Comparison of ENCODE assay signal across 18 cellular contexts in the genomic region with DNA sequence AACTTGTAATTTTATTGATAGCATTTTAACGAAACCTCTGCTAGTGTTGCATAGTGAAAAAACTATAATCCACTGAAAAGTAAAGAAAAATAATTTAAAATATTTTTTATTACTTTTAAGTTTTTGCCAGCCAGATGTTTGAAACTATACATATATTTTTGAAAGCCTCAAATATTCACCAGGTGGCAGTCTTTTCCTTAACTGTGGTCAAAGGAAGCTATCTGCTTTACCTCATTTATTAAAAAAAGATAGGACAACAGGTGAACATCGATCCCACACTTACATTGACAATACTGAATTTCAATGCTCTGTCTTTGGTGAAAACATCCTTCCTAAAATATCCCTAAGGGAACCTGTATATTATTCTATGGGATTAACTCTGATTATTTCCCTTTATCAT.
A peak's percentile ranks its signal among the peaks of the same experiment; 100 is the strongest.
DNase-seq lines count a peak whose midpoint lies in the region; ATAC-seq, FAIRE-seq and TF ChIP-seq lines count a peak whose summit lies in the region.
"Had no signal": no experiment of that assay in that cellular context is flagged by ENCODE, and none has a peak within 500 bp of the region (broad histone marks: within the 10 kb centered on the region; RNA-seq: fewer than 3 reads in every experiment).

No MANE protein-coding gene starts in this region.

- peak; percentile 46 for FAIRE-seq in RCC 7860 (lab: Jason Lieb, UNC)

- no peak overlapping the region for H3K27ac ChIP-seq in 22Rv1
- H3K27ac ChIP-seq: BLaER1 treated with 17β-estradiol and CSF1 and Interleukin-3, amounts not matched to agents 10 nM and 100 nM had no signal

- H3K4me3 ChIP-seq in fibroblast of pulmonary artery (replicated peaks; ENCODE audit: low read depth, low read length) = no peak overlapping the region
- H3K4me3 ChIP-seq: BLaER1 treated with 17β-estradiol and CSF1 and Interleukin-3, amounts not matched to agents 10 nM and 100 nM had no signal

- no peak overlapping the region for H3K4me3 Mint-ChIP-seq in T-helper 2 cell treated with Interferon-gamma antibody and Interleukin-4, amounts not matched to agents 5 μg/mL and 100 μg/mL, for 36 hours
- H3K4me3 Mint-ChIP-seq: activated CD8-positive, alpha-beta T cell treated with anti-CD3 and anti-CD28 coated beads for 36 hours had no signal

- TF ChIP-seq CTCF in 22Rv1 (IDR thresholded peaks at IDR 0.05) (peak; percentile 46), fibroblast of pulmonary artery (IDR thresholded peaks at IDR 0.05; ENCODE audit: low read length, missing control alignments) (peak; percentile 31)

- H3K27me3 Mint-ChIP-seq in T-helper 2 cell treated with Interferon-gamma antibody and Interleukin-4, amounts not matched to agents 5 μg/mL and 100 μg/mL, for 36 hours (ENCODE audit: low read depth) = no peaks in the 10 kb centered on the region
- H3K27me3 Mint-ChIP-seq: activated CD8-positive, alpha-beta T cell treated with anti-CD3 and anti-CD28 coated beads for 36 hours had no signal

- DNase-seq in ELR (ENCODE audit: low read depth) = peak; percentile 33
- DNase-seq in RCC 7860 (ENCODE audit: low spot score) = no peak
- peak; percentile 26 for DNase-seq in fibroblast of pulmonary artery (ENCODE audit: low read depth)
- no peak for DNase-seq in T-helper 2 cell treated with Interferon-gamma antibody and Interleukin-4, amounts not matched to agents 5 μg/mL and 100 μg/mL, for 36 hours (ENCODE audit: low spot score)
- DNase-seq: activated CD8-positive, alpha-beta T cell treated with anti-CD3 and anti-CD28 coated beads for 36 hours; islet precursor cell; KBM-7; NCI-H2107; retina; stimulated activated CD4-positive, alpha-beta T cell treated with anti-CD3 and anti-CD28 coated beads, Interleukin-4, amount 100 ng/mL, for 4 hours; stimulated activated naive CD4-positive, alpha-beta T cell treated with Interleukin-2 at 50 U/mL for 16 hours; T1000 had no signal

- H3K36me3 Mint-ChIP-seq in T-helper 2 cell treated with Interferon-gamma antibody and Interleukin-4, amounts not matched to agents 5 μg/mL and 100 μg/mL, for 36 hours (ENCODE audit: low read depth) = no peaks in the 10 kb centered on the region

- no peaks in the 10 kb centered on the region for H3K9me3 Mint-ChIP-seq in T-helper 2 cell treated with Interferon-gamma antibody and Interleukin-4, amounts not matched to agents 5 μg/mL and 100 μg/mL, for 36 hours
- H3K9me3 Mint-ChIP-seq: activated CD8-positive, alpha-beta T cell treated with anti-CD3 and anti-CD28 coated beads for 36 hours had no signal

- no peak overlapping the region for H3K27ac Mint-ChIP-seq in T-helper 2 cell treated with Interferon-gamma antibody and Interleukin-4, amounts not matched to agents 5 μg/mL and 100 μg/mL, for 36 hours
- H3K27ac Mint-ChIP-seq: activated CD8-positive, alpha-beta T cell treated with anti-CD3 and anti-CD28 coated beads for 36 hours had no signal

- ATAC-seq in HG02852 (IDR thresholded peaks at IDR 0.05; ENCODE audit: unreplicated experiment) (no peak), GM19463 (IDR thresholded peaks at IDR 0.05; ENCODE audit: unreplicated experiment) (no peak), HG03460 (IDR thresholded peaks at IDR 0.05; ENCODE audit: unreplicated experiment) (no peak)
- ATAC-seq: activated CD8-positive, alpha-beta T cell treated with anti-CD3 and anti-CD28 coated beads for 36 hours; Panc1 had no signal

- no peaks in the 10 kb centered on the region for H3K4me1 Mint-ChIP-seq in T-helper 2 cell treated with Interferon-gamma antibody and Interleukin-4, amounts not matched to agents 5 μg/mL and 100 μg/mL, for 36 hours (ENCODE audit: low read depth)

Comparison
In these comparisons a context has a peak if more than half of its experiments do, and no peak if none do; other contexts are left out.
1. DNase-seq: peak in ELR (single experiment) and fibroblast of pulmonary artery (single experiment); none in RCC 7860 (single experiment) and T-helper 2 cell treated with Interferon-gamma antibody and Interleukin-4, amounts not matched to agents 5 μg/mL and 100 μg/mL, for 36 hours (single experiment).